8 cellular contexts compared by ENCODE assay signal in the genomic region with DNA sequence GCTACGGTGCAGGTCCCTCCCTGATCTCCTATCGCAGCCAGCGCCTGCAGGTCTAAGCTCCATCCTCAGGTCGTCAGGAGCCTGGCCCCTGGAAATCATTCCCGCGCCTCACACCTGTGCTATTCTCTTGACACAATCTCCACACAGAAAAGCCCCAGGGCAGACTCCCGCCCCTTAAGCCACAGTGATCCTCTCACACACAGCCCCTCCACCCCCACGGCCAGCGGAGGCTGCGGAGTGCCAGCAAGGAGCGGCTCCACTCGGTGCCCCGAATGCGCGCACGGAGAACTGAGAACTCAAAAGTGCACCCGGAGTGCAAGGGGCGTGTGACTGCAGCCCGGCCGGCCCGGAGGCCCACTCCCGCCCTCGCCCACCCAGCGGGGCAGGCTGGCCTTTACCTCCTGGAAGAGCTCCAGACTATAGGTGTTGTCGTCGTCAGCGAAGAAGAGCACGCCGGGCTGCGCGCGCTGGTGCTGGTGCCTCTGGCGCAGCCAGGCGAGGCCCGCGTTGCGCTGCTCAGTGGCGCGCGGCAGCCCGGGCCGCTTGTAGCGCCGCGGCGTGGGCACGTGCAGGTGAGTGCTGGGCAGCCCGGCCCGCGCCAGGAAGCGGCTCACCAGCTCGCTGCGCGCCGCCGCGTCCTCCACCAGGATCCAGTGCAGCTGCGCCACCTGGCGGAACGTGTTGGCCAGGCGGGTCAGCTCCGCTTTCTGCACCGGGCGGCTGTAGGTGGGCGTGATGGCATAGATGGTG. TPM values are rescaled to one million over a fixed set of nuclear protein-coding genes. Genes with fewer than 3 reads are reported as not detected.
DNase-seq lines count a peak whose midpoint lies in the region; ATAC-seq and TF ChIP-seq lines count a peak whose summit lies in the region.

No MANE protein-coding gene starts in this region.

- ATAC-seq in HG02852 (IDR thresholded peaks at IDR 0.05; ENCODE audit: unreplicated experiment) = peak; percentile 96
- ATAC-seq in sciatic nerve = peak; percentile 84

- TF ChIP-seq CTCF in GM13977 (IDR thresholded peaks at IDR 0.05; ENCODE audit: extremely low read depth, insufficient read depth, missing control alignments) (peak; percentile 98), astrocyte of the spinal cord (IDR thresholded peaks at IDR 0.05; ENCODE audit: low read depth, low read length) (peak; percentile 84)

- in situ Hi-C loops in GM13977 (cut with MboI; ENCODE audit: low pct_unique_long_range_greater_than_20kb, low sequenced_read_pairs, unreplicated experiment) = no loop called here
- in situ Hi-C loops in astrocyte of the spinal cord (cut with HindIII; ENCODE audit: low sequenced_read_pairs) = no loop called here

- peak; percentile 88 for DNase-seq in GM13977 (ENCODE audit: low spot score)
- peak; percentile 30 for DNase-seq in NCI-H1436 treated with DMSO at 0.1 percent for 48 hours (lab: John Stamatoyannopoulos, UW)
- peak; percentile 81 for DNase-seq in T-helper 9 cell
- peak; percentile 62 for DNase-seq in astrocyte of the spinal cord (ENCODE audit: low read depth, low spot score)
- peak; percentile 68 for DNase-seq in iPS DF 4.7 (ENCODE audit: extremely low read depth, low spot score)
- peak; percentile 91 for DNase-seq in sciatic nerve (ENCODE audit: low spot score)
- no peak for DNase-seq in epidermal melanocyte (ENCODE audit: insufficient read length, low spot score)

- peak overlapping the region; percentile 42 for H3K4me3 ChIP-seq in astrocyte of the spinal cord (ENCODE audit: low read depth, low read length)

- intact Hi-C loops in sciatic nerve (cut with DNase I) = no loop called here

RNA-seq across cellular contexts. Expression of a gene that starts 1.2 kb away (rescaled TPM):
- not detected for total RNA-seq in sciatic nerve
